ENCODE assay signal across 13 cellular contexts in the genomic region with DNA sequence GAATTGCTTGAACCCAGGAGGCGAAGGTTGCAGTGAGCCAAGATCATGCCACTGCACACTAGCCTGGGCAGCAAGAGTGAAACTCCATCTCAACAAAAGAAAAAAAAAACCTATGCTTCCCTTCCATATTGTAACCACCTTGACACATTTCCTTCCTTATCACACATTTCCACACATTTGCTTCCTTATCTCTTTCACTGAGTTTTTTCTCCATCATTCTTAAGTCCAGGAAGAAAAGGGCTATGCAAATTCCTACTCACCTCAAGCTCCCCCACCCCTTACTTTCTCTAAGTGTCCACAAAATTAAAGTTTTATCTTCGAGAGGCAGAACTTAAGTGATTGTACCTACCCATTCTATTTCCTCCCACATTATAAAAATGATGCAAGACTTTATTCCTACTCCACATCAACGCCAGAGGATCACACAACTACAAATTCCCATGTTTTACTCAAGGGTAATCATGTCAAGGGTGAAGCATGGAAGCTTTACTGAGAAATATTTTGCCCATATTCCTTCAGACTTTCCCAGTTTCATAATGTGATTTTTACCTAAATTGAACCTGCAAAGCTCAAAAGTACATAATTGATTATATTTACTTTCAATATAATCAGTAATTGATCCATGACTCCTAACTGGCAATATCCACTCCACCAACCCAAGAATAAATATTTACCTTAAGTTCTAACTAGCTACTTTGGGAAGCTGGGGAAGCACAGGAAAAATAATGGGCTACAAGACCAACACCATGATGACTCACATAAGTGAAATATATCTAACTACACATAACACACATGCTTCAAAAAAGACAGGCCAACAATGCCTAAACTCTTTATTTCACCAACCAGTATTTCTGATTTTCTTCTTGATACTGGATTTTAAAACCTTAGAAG.
"Had no signal": no experiment of that assay in that cellular context is flagged by ENCODE, and none has a peak within 500 bp of the region (broad histone marks: within the 10 kb centered on the region; RNA-seq: fewer than 3 reads in every experiment).

No MANE protein-coding gene starts in this region.

- H3K4me1 ChIP-seq: body of pancreas, neural progenitor cell, parathyroid adenoma, tibial nerve had no signal

- H3K27me3 Mint-ChIP-seq: activated CD4-positive, alpha-beta T cell treated with anti-CD3 and anti-CD28 coated beads, Interleukin-2, amount 10 ng/mL, durations not matched to agents 24 days and 14 days; dendritic cell treated with granulocyte-macrophage colony-stimulating factor and Interleukin-4, amounts not matched to agents 40 ng/mL and 50 ng/mL, for 4 days had no signal

- DNase-seq: activated CD4-positive, alpha-beta T cell treated with anti-CD3 and anti-CD28 coated beads, Interleukin-2, amount 10 ng/mL, durations not matched to agents 24 days and 14 days; activated gamma-delta T cell; body of pancreas; cerebellar nuclear complex; kidney; left ventricle myocardium superior; retina; stimulated activated CD4-positive, alpha-beta T cell treated with anti-CD3 and anti-CD28 coated beads, Interleukin-4, amount 100 ng/mL, for 1 hour had no signal

- H3K4me3 ChIP-seq: body of pancreas, hepatocyte, neural progenitor cell, tibial nerve had no signal

- H3K9ac ChIP-seq: neural progenitor cell, parathyroid adenoma had no signal

- ATAC-seq: body of pancreas, left ventricle myocardium superior had no signal

- H3K4me1 Mint-ChIP-seq: neural progenitor cell had no signal

- H3K9me3 ChIP-seq: body of pancreas, tibial nerve had no signal

- H3K9me3 Mint-ChIP-seq: activated CD4-positive, alpha-beta T cell treated with anti-CD3 and anti-CD28 coated beads, Interleukin-2, amount 10 ng/mL, durations not matched to agents 24 days and 14 days; dendritic cell treated with granulocyte-macrophage colony-stimulating factor and Interleukin-4, amounts not matched to agents 40 ng/mL and 50 ng/mL, for 4 days; neural progenitor cell had no signal

- H3K27me3 ChIP-seq: body of pancreas, hepatocyte, neural progenitor cell, tibial nerve had no signal

- H3K4me3 Mint-ChIP-seq: activated CD4-positive, alpha-beta T cell treated with anti-CD3 and anti-CD28 coated beads, Interleukin-2, amount 10 ng/mL, durations not matched to agents 24 days and 14 days; dendritic cell treated with granulocyte-macrophage colony-stimulating factor and Interleukin-4, amounts not matched to agents 40 ng/mL and 50 ng/mL, for 4 days; neural progenitor cell had no signal

- H3K27ac ChIP-seq: body of pancreas, hepatocyte, neural progenitor cell, parathyroid adenoma, tibial nerve had no signal

- H3K27ac Mint-ChIP-seq: activated CD4-positive, alpha-beta T cell treated with anti-CD3 and anti-CD28 coated beads, Interleukin-2, amount 10 ng/mL, durations not matched to agents 24 days and 14 days; dendritic cell treated with granulocyte-macrophage colony-stimulating factor and Interleukin-4, amounts not matched to agents 40 ng/mL and 50 ng/mL, for 4 days; neural progenitor cell had no signal
